In genomic region chr9:133129001-133129799, GRCh38 we compare ENCODE assay signal across 12 cellular contexts. TPM values are rescaled to one million over a fixed set of nuclear protein-coding genes. Genes with fewer than 3 reads are reported as not detected.
DNase-seq lines count a peak whose midpoint lies in the region; ATAC-seq and TF ChIP-seq lines count a peak whose summit lies in the region.
"Had no signal": no experiment of that assay in that cellular context is flagged by ENCODE, and none has a peak within 500 bp of the region (broad histone marks: within the 10 kb centered on the region; RNA-seq: fewer than 3 reads in every experiment).

No MANE protein-coding gene starts in this region.

- H2AFZ ChIP-seq in PC-3 (ENCODE audit: low read length) = no peak overlapping the region

- peak overlapping the region; percentile 91 for H3K27ac ChIP-seq in layer of hippocampus (ENCODE audit: low read depth, low read length)
- peak overlapping the region; percentile 100 for H3K27ac ChIP-seq in temporal lobe (ENCODE audit: low read depth, low read length)
- H3K27ac ChIP-seq in PC-3 (ENCODE audit: low read length) = no peak overlapping the region
- H3K27ac ChIP-seq: tibial artery had no signal

- POLR2A ChIA-PET in PC-3 (lab: Charles Lee; ENCODE audit: unreplicated experiment) = no interaction called here

- peak overlapping the region; percentile 42 for H3K27ac Mint-ChIP-seq in activated naive CD8-positive, alpha-beta T cell treated with anti-CD3 and anti-CD28 coated beads for 36 hours

- no peaks in the 10 kb centered on the region for H3F3A ChIP-seq in PC-3 (ENCODE audit: low read length, unreplicated experiment)

- no peaks in the 10 kb centered on the region for H3K9me2 ChIP-seq in PC-3 (replicated peaks; ENCODE audit: low read length)

- peaks cover 23% of the 10 kb centered on the region for H3K79me2 ChIP-seq in PC-3 (ENCODE audit: low read length)

- H3K4me1 ChIP-seq in PC-3 (ENCODE audit: insufficient read depth, low read length) = peaks cover 12% of the 10 kb centered on the region

- no peak overlapping the region for H3K4me2 ChIP-seq in PC-3 (ENCODE audit: low read length)

- H4K20me1 ChIP-seq in PC-3 (ENCODE audit: low read length) = no peaks in the 10 kb centered on the region; the same call in 1 of the 2 replicates

- H3K27me3 ChIP-seq in layer of hippocampus (ENCODE audit: control insufficient read depth, insufficient read depth, low read length) = no peaks in the 10 kb centered on the region
- H3K27me3 ChIP-seq in PC-3 (ENCODE audit: low read length) = no peaks in the 10 kb centered on the region
- H3K27me3 ChIP-seq: adrenal gland, tibial artery had no signal

- H3K9me3 ChIP-seq in PC-3 (ENCODE audit: low read length) = no peaks in the 10 kb centered on the region
- H3K9me3 ChIP-seq: adrenal gland, tibial artery had no signal

- H3K4me1 Mint-ChIP-seq in activated naive CD8-positive, alpha-beta T cell treated with anti-CD3 and anti-CD28 coated beads for 36 hours = peaks cover 54% of the 10 kb centered on the region

- H3K4me3 ChIP-seq in PC-3 (ENCODE audit: low read length) = no peak overlapping the region
- H3K4me3 ChIP-seq: adrenal gland, tibial artery had no signal

- H3K27me3 Mint-ChIP-seq in activated naive CD8-positive, alpha-beta T cell treated with anti-CD3 and anti-CD28 coated beads for 36 hours = no peaks in the 10 kb centered on the region

- H3K36me3 Mint-ChIP-seq in activated naive CD8-positive, alpha-beta T cell treated with anti-CD3 and anti-CD28 coated beads for 36 hours = peaks cover 7% of the 10 kb centered on the region

- no peak overlapping the region for H3K9ac ChIP-seq in PC-3 (ENCODE audit: low read length)

- intact Hi-C loops in PC-3 (cut with micrococcal nuclease) = no loop called here

- H3K36me3 ChIP-seq in PC-3 (ENCODE audit: low read depth, low read length) = no peaks in the 10 kb centered on the region
- H3K36me3 ChIP-seq: adrenal gland, tibial artery had no signal

- H3K4me3 Mint-ChIP-seq in activated naive CD8-positive, alpha-beta T cell treated with anti-CD3 and anti-CD28 coated beads for 36 hours = peak overlapping the region; percentile 27

- H3K9me3 Mint-ChIP-seq in activated naive CD8-positive, alpha-beta T cell treated with anti-CD3 and anti-CD28 coated beads for 36 hours = no peaks in the 10 kb centered on the region

- peak; percentile 66 for DNase-seq in activated gamma-delta T cell (lab: John Stamatoyannopoulos, UW)
- DNase-seq in activated gamma-delta T cell treated with Interleukin-2 at 50 U/mL for 16 hours = no peak
- no peak for DNase-seq in activated naive CD8-positive, alpha-beta T cell treated with anti-CD3 and anti-CD28 coated beads for 36 hours
- no peak for DNase-seq in NCI-H1694 (lab: John Stamatoyannopoulos, UW)
- no peak for DNase-seq in PC-3
- DNase-seq: adrenal gland; NCI-H1105; stimulated activated CD4-positive, alpha-beta T cell treated with anti-CD3 and anti-CD28 coated beads, Interleukin-4, amount 100 ng/mL, for 24 hours; tibial artery had no signal

- BruUV-seq in PC-3 (replicated peaks; lab: Mats Ljungman, UMichigan) = no TSS peak

- CTCF ChIA-PET in PC-3 (lab: Charles Lee) = no interaction called here

- no peak for ATAC-seq in GM18909 (IDR thresholded peaks at IDR 0.05; ENCODE audit: poor library complexity, unreplicated experiment)
- ATAC-seq in PC-3 = no peak

- TF ChIP-seq CTCF in PC-3 (conservative IDR thresholded peaks at IDR 0.05; ENCODE audit: low read depth, low read length) = no peak

RNA-seq across cellular contexts. Expression of gene RALGDS, which starts 8.2 kb away (rescaled TPM):
- 10 to 100 TPM; 50.3 to 51.9 TPM for total RNA-seq in activated naive CD8-positive, alpha-beta T cell treated with anti-CD3 and anti-CD28 coated beads for 36 hours
- total RNA-seq in temporal lobe (92.0 TPM), PC-3 (2014; rRNA removed) (30.5 and 32.2 TPM in 2 replicates)

RNA-seq across cellular contexts. Expression of gene GBGT1, which starts 34.5 kb away (rescaled TPM):
- total RNA-seq in activated naive CD8-positive, alpha-beta T cell treated with anti-CD3 and anti-CD28 coated beads for 36 hours = 1 to 10 TPM; 1.6 to 2.9 TPM
- total RNA-seq in temporal lobe (1.5 TPM), PC-3 (2014; rRNA removed) (not detected in 2 replicates)
